In the genomic region with DNA sequence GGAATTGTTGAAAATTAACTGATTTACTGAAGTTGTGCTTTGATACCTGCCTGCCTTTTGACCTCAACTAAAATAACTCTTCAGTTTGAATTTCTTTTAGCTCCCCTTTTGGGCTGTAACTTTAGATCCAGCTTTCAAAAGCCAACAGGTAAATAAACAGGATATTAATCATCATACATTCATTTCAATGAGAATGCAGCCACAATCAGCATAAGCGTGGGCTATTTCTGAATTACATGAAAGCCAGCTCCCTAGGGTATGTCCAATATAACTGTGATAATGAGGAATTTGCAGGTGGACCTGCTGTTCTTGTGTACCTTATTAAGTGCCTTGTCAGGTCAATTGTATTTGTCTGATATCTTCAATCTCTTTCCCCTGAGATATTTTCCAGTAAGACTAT, we compare ENCODE assay signal across 26 cellular contexts.
"Had no signal": no experiment of that assay in that cellular context is flagged by ENCODE, and none has a peak within 500 bp of the region (broad histone marks: within the 10 kb centered on the region; RNA-seq: fewer than 3 reads in every experiment).

No MANE protein-coding gene starts in this region.

- H3K9me3 ChIP-seq: mucosa of descending colon, ovary, testis, thyroid gland, transverse colon, vagina had no signal

- H2AFZ ChIP-seq: hepatocyte had no signal

- H3K27ac ChIP-seq: hepatocyte, left lung, ovary, skin epidermis, stomach, testis, thyroid gland, transverse colon, upper lobe of left lung, vagina had no signal

- ATAC-seq: left cardiac atrium; left lung; mucosa of descending colon; naive thymus-derived CD4-positive, alpha-beta T cell; natural killer cell treated with Interleukin-12 subunit alpha and Interleukin-12 subunit beta and Interleukin-15 and Interleukin-18, amount 100 ng/mL, for 72 hours; right cardiac atrium; sciatic nerve; stimulated activated naive B cell treated with anti-CD40 and anti-IgM and Interleukin-4, amounts not matched to agents 10 μg/mL and 1 μg/mL and 100 μg/mL, for 72 hours; stimulated activated naive CD8-positive, alpha-beta T cell treated with anti-CD3 and anti-CD28 coated beads, Interleukin-15, Interleukin-2, amounts not matched to agents 100 U/mL and 50 U/mL, for 24 hours had no signal

- H3K4me3 ChIP-seq: hepatocyte, left lung, lung, mucosa of descending colon, ovary, skin epidermis, stomach, testis, thyroid gland, transverse colon, upper lobe of left lung, vagina had no signal

- DNase-seq: islet precursor cell; left cardiac atrium; left lung; midbrain; mucosa of descending colon; naive thymus-derived CD4-positive, alpha-beta T cell; ovary; retina; right cardiac atrium; stimulated activated CD4-positive, alpha-beta T cell treated with anti-CD3 and anti-CD28 coated beads, Interleukin-12 subunit alpha, Interleukin-12 subunit beta, amount 100 ng/mL, for 4 hours; stimulated activated CD4-positive, alpha-beta T cell treated with anti-CD3 and anti-CD28 coated beads, Interleukin-15, amount 100 ng/mL, for 24 hours; stimulated activated CD4-positive, alpha-beta T cell treated with anti-CD3 and anti-CD28 coated beads, Interleukin-2, amount 100 ng/mL, for 24 hours; stimulated activated CD4-positive, alpha-beta T cell treated with anti-CD3 and anti-CD28 coated beads, Interleukin-4, amount 100 ng/mL, for 1 hour; stimulated activated naive B cell treated with anti-CD40 and anti-IgM and Interleukin-4, amounts not matched to agents 10 μg/mL and 1 μg/mL and 100 μg/mL, for 72 hours; stimulated activated naive CD8-positive, alpha-beta T cell treated with anti-CD3 and anti-CD28 coated beads, Interleukin-15, Interleukin-2, amounts not matched to agents 100 U/mL and 50 U/mL, for 24 hours; stomach; testis; thyroid gland; transverse colon; upper lobe of left lung had no signal

- H3K27me3 ChIP-seq: hepatocyte, left lung, ovary, stomach, testis, thyroid gland, transverse colon, upper lobe of left lung, vagina had no signal

- H3K36me3 ChIP-seq: left lung, ovary, stomach, thyroid gland, transverse colon, upper lobe of left lung, vagina had no signal

- H3K4me1 ChIP-seq: left lung, stomach, testis, thyroid gland, transverse colon, upper lobe of left lung, vagina had no signal

- H3K4me2 ChIP-seq: hepatocyte had no signal

- H3K79me2 ChIP-seq: hepatocyte had no signal
